ENCODE assay signal across 24 cellular contexts in genomic region chr11:117840881-117841581, GRCh38. TPM values are rescaled to one million over a fixed set of nuclear protein-coding genes. Genes with fewer than 3 reads are reported as not detected.
DNase-seq lines count a peak whose midpoint lies in the region; ATAC-seq, FAIRE-seq and TF ChIP-seq lines count a peak whose summit lies in the region.
"Had no signal": no experiment of that assay in that cellular context is flagged by ENCODE, and none has a peak within 500 bp of the region (broad histone marks: within the 10 kb centered on the region; RNA-seq: fewer than 3 reads in every experiment).

No MANE protein-coding gene starts in this region.

- no peak for ATAC-seq in HG02623 (IDR thresholded peaks at IDR 0.05; ENCODE audit: unreplicated experiment)
- ATAC-seq: psoas muscle had no signal

- H3K4me1 ChIP-seq in sigmoid colon: peaks cover 0 to 28% (median 18%) of the 10 kb centered on the region in 4 donors
- H3K4me1 ChIP-seq: psoas muscle had no signal

- no peaks in the 10 kb centered on the region for H3K27me3 ChIP-seq in sigmoid colon

- no peak for TF ChIP-seq CTCF in CD14-positive monocyte (IDR thresholded peaks at IDR 0.05)
- no peak for TF ChIP-seq CTCF in sigmoid colon (IDR thresholded peaks at IDR 0.05)

- H3K9me3 ChIP-seq in sigmoid colon: no peaks in the 10 kb centered on the region
- H3K9me3 ChIP-seq: psoas muscle, thoracic aorta had no signal

- TF ChIP-seq EP300 in sigmoid colon (IDR thresholded peaks at IDR 0.05): no peak

- H3K27ac Mint-ChIP-seq in CD14-positive monocyte: peak overlapping the region; percentile 98 to 100 (median 99)

- no peak overlapping the region for H3K4me3 ChIP-seq in sigmoid colon
- H3K4me3 ChIP-seq: psoas muscle, thoracic aorta had no signal

- FAIRE-seq in GM12892 (lab: Jason Lieb, UNC): peak; percentile 51
- FAIRE-seq: GM18507 had no signal

- peaks cover 25 to 63% (median 38%) of the 10 kb centered on the region in 4 donors for H3K36me3 ChIP-seq in sigmoid colon
- H3K36me3 ChIP-seq: thoracic aorta had no signal

- no peak for DNase-seq in CD14-positive monocyte (ENCODE audit: low spot score)
- no peak for DNase-seq in GM12892 (ENCODE audit: insufficient read length)
- peak; percentile 36 for DNase-seq in islet precursor cell
- peak; percentile 30 for DNase-seq in sigmoid colon
- DNase-seq in DMS53 (lab: John Stamatoyannopoulos, UW): no peak
- no peak for DNase-seq in cortex of kidney (lab: John Stamatoyannopoulos, UW)
- DNase-seq in activated gamma-delta T cell (lab: John Stamatoyannopoulos, UW): no peak
- DNase-seq: COR-L47; EL; foreskin fibroblast; mesendoderm; MV-4-11; NCI-H2029 treated with DMSO at 0.1 percent for 48 hours; NCI-H446 treated with DMSO at 0.1 percent for 48 hours; psoas muscle; stimulated activated CD4-positive, alpha-beta T cell treated with anti-CD3 and anti-CD28 coated beads, Interleukin-12 subunit alpha, Interleukin-12 subunit beta, amount 100 ng/mL, for 4 hours; SW 1271 had no signal

- TF ChIP-seq POLR2A in GM12892 (IDR thresholded peaks at IDR 0.05; ENCODE audit: low read depth, low read length) (no peak), sigmoid colon (IDR thresholded peaks at IDR 0.05) (no peak)

- no peaks in the 10 kb centered on the region for H3K9me3 Mint-ChIP-seq in CD14-positive monocyte

- 76 to 88% methylated on average over 12 of the region's 12 CpGs for WGBS in sigmoid colon, 2 donors

- H3K4me3 Mint-ChIP-seq in CD14-positive monocyte: peak overlapping the region; percentile 48 to 76

- intact Hi-C loops in CD14-positive monocyte (cut with micrococcal nuclease) (loop anchor here in 1 of 2 donors (5.0 kb wide), 1 partner anchor 34 kb away; no protein-coding TSS in a partner anchor), sigmoid colon (cut with DNase I) (no loop called here)

- peak overlapping the region in 1 of 4 donors; percentile 32 for H3K27ac ChIP-seq in sigmoid colon
- H3K27ac ChIP-seq: epithelial cell of prostate, KMS-11, psoas muscle, RWPE1 had no signal

- peaks cover 0 to 4% (median 0%) of the 10 kb centered on the region in 3 donors for H3K27me3 Mint-ChIP-seq in CD14-positive monocyte (ENCODE audit: low read depth in 3 of 3)

- peaks cover 79% of the 10 kb centered on the region for H3K4me1 Mint-ChIP-seq in CD14-positive monocyte

- peaks cover 6 to 24% of the 10 kb centered on the region in 2 donors for H3K36me3 Mint-ChIP-seq in CD14-positive monocyte

RNA-seq across cellular contexts. Expression of gene FXYD2, which starts 16.5 kb away (rescaled TPM):
- polyA plus RNA-seq in CD14-positive monocyte (1 to 10 TPM; 2.5 to 4.4 TPM), sigmoid colon (1 to 10 TPM in 2 of 3 donors, not detected in 1; 3.6 to 4.2 TPM)
- 7.4 TPM for polyA plus RNA-seq in GM12892 (2012; ENCODE audit: missing spikeins)
- total RNA-seq in sigmoid colon: 1 to 10 TPM; 3.2 to 6.6 (median 4.4) TPM
- total RNA-seq: thoracic aorta had no signal

RNA-seq across cellular contexts. Expression of gene FXYD6, which starts 35.4 kb away (rescaled TPM):
- polyA plus RNA-seq in CD14-positive monocyte (10 to 100 TPM; 36.4 to 44.1 TPM), sigmoid colon (10 to 100 TPM; 12.3 to 46.4 (median 31.2) TPM)
- 1.1 TPM for polyA plus RNA-seq in GM12892 (2012; ENCODE audit: missing spikeins)
- 100 to 1,000 TPM; 243 to 305 (median 271) TPM for total RNA-seq in sigmoid colon

RNA-seq across cellular contexts. Expression of gene DSCAML1, which starts 44.0 kb away (rescaled TPM):
- not detected for polyA plus RNA-seq in CD14-positive monocyte
- polyA plus RNA-seq in GM12892 (2012; ENCODE audit: missing spikeins): 0.36 TPM
- 1 to 10 TPM; 1.1 to 7.5 (median 2.2) TPM for total RNA-seq in sigmoid colon
- polyA plus RNA-seq in sigmoid colon: 1 to 10 TPM in 1 of 3 donors, under 1 TPM in 2; under 0.01 to 1.2 (median 0.23) TPM
- total RNA-seq: dermis microvascular lymphatic vessel endothelial cell had no signal

Comparison
In these comparisons a context has a peak if more than half of its experiments do, and no peak if none do; other contexts are left out.
1. DNase-seq: peak in islet precursor cell (single experiment) and sigmoid colon (single experiment); none in CD14-positive monocyte (single experiment), GM12892 (single experiment), DMS53 (single experiment), cortex of kidney (single experiment) and activated gamma-delta T cell (single experiment).